9 cellular contexts compared by ENCODE assay signal in genomic region chr21:33109574-33110339, GRCh38. TPM values are rescaled to one million over a fixed set of nuclear protein-coding genes. Genes with fewer than 3 reads are reported as not detected.
DNase-seq lines count a peak whose midpoint lies in the region; ATAC-seq, FAIRE-seq and TF ChIP-seq lines count a peak whose summit lies in the region.
"Had no signal": no experiment of that assay in that cellular context is flagged by ENCODE, and none has a peak within 500 bp of the region (broad histone marks: within the 10 kb centered on the region; RNA-seq: fewer than 3 reads in every experiment).

No MANE protein-coding gene starts in this region.

- no peaks in the 10 kb centered on the region for H3K9me1 ChIP-seq in K562 (ENCODE audit: control insufficient read depth, insufficient read depth, low read length)

- H3K18ac ChIP-seq in trophoblast cell (ENCODE audit: low read length) = no peak overlapping the region

- no peaks in the 10 kb centered on the region for H3K79me1 ChIP-seq in trophoblast cell (ENCODE audit: low read length)

- no peak overlapping the region for H3K4me2 ChIP-seq in K562 (ENCODE audit: insufficient read depth, low read length)
- peak overlapping the region; percentile 59 for H3K4me2 ChIP-seq in trophoblast cell (ENCODE audit: low read length)

- no peak for TF ChIP-seq EP300 in K562 (IDR thresholded peaks at IDR 0.05; ENCODE audit: low read length)

- TF ChIP-seq POLR2A in K562 (conservative IDR thresholded peaks at IDR 0.05) (no peak), thyroid gland (IDR thresholded peaks at IDR 0.05) (no peak), uterus (IDR thresholded peaks at IDR 0.05) (no peak)

- intact Hi-C loops in K562 (cut with micrococcal nuclease) = no loop called here
- intact Hi-C loops in thyroid gland (cut with DNase I) = no loop called here
- intact Hi-C loops in uterus (cut with DNase I; ENCODE audit: low total_unique reads) = no loop called here

- peaks cover 0 to 7% of the 10 kb centered on the region in 2 experiments; a peak in 2 of 5 replicates for H3K4me1 ChIP-seq in K562 (replicated peaks in 1 of 2; ENCODE audit: control insufficient read depth in 2 of 2, insufficient read depth in 2 of 2, low read length in 2 of 2)
- peaks cover 0 to 4% of the 10 kb centered on the region in 2 experiments for H3K4me1 ChIP-seq in trophoblast cell (ENCODE audit: control insufficient read depth in 1 of 2, insufficient read depth in 2 of 2, low read length in 2 of 2)
- peaks cover 0 to 3% of the 10 kb centered on the region in 2 donors for H3K4me1 ChIP-seq in thyroid gland
- peaks cover 0 to 3% of the 10 kb centered on the region in 2 donors for H3K4me1 ChIP-seq in uterus

- H3K36me3 ChIP-seq in K562 (ENCODE audit: control insufficient read depth, insufficient read depth, low read length) = no peaks in the 10 kb centered on the region
- no peaks in the 10 kb centered on the region for H3K36me3 ChIP-seq in trophoblast cell (ENCODE audit: control insufficient read depth in 1 of 2, insufficient read depth in 2 of 2, low read length in 2 of 2)
- H3K36me3 ChIP-seq in thyroid gland = no peaks in the 10 kb centered on the region
- no peaks in the 10 kb centered on the region for H3K36me3 ChIP-seq in uterus

- no peak for TF ChIP-seq RAD21 in K562 (CRISPR knock-in tag; conservative IDR thresholded peaks at IDR 0.05 in 1 of 2, IDR thresholded peaks at IDR 0.05 in 1 of 2)

- H2AK5ac ChIP-seq in trophoblast cell (ENCODE audit: low read length) = no peak overlapping the region

- H3K27me3 ChIP-seq in K562 (ENCODE audit: control insufficient read depth in 2 of 2, insufficient read depth in 2 of 2, low read length in 2 of 2) = peaks cover 63 to 69% of the 10 kb centered on the region in 2 experiments
- peaks cover 6% of the 10 kb centered on the region for H3K27me3 ChIP-seq in trophoblast cell (ENCODE audit: insufficient read depth, low read length)
- peaks cover 18% of the 10 kb centered on the region for H3K27me3 ChIP-seq in thyroid gland
- peaks cover 4 to 32% of the 10 kb centered on the region in 2 donors for H3K27me3 ChIP-seq in uterus

- in situ Hi-C loops in K562 (cut with MboI) = no loop called here

- H4K12ac ChIP-seq in trophoblast cell (ENCODE audit: low read depth, low read length) = no peak overlapping the region

- H2BK5ac ChIP-seq in trophoblast cell (ENCODE audit: low read depth, low read length, poor library complexity) = no peak overlapping the region

- H3K27ac ChIP-seq in K562 (ENCODE audit: extremely low read depth, low read depth, low read length) (no peak overlapping the region), trophoblast cell (ENCODE audit: low read depth, low read length) (no peak overlapping the region), thyroid gland (no peak overlapping the region), uterus (no peak overlapping the region)

- H3K9ac ChIP-seq in K562 (ENCODE audit: insufficient read depth in 1 of 2, low read depth in 2 of 2, low read length in 2 of 2) (no peak overlapping the region), trophoblast cell (ENCODE audit: low read length) (no peak overlapping the region)

- POLR2A ChIA-PET in K562 (lab: Yijun Ruan, JAX) = interaction anchor here (0.7 kb wide), 1 partner anchor 56 kb away, joined by 3 read pairs; no protein-coding TSS in a partner anchor

- no peak overlapping the region for H2BK12ac ChIP-seq in trophoblast cell (ENCODE audit: low read length)

- no peak overlapping the region for H4K91ac ChIP-seq in trophoblast cell (ENCODE audit: low read depth, low read length)

- CTCF ChIA-PET in K562 (lab: Yijun Ruan, JAX; ENCODE audit: low intra/inter-chr PET ratio) = no interaction called here

- H3K23ac ChIP-seq in trophoblast cell (ENCODE audit: low read length) = no peak overlapping the region

- H2BK120ac ChIP-seq in trophoblast cell (ENCODE audit: insufficient read depth, low read length, poor library complexity) = no peak overlapping the region

- H4K20me1 ChIP-seq in K562 (replicated peaks; ENCODE audit: control insufficient read depth, insufficient read depth, low read length) = peaks cover 3% of the 10 kb centered on the region; the same call in 1 of the 2 replicates

- H3K14ac ChIP-seq in trophoblast cell (ENCODE audit: low read length) = no peak overlapping the region

- BruUV-seq in K562 (replicated peaks; lab: Mats Ljungman, UMichigan) = no TSS peak

- FAIRE-seq in K562 (lab: Jason Lieb, UNC) = no peak

- TF ChIP-seq CTCF in K562 (IDR thresholded peaks at IDR 0.05 in 2 of 3, conservative IDR thresholded peaks at IDR 0.05 in 1 of 3; ENCODE audit: insufficient read depth in 2 of 3, low read depth in 1 of 3, low read length in 3 of 3) (no peak), thyroid gland (IDR thresholded peaks at IDR 0.05) (no peak), uterus (IDR thresholded peaks at IDR 0.05) (no peak)

- no peak overlapping the region for H3K4ac ChIP-seq in trophoblast cell (ENCODE audit: low read depth, low read length)

- DNase-seq in GF-D8 (lab: John Stamatoyannopoulos, UW) (peak; percentile 80), NCI-H510A treated with DMSO at 0.1 percent for 48 hours (lab: John Stamatoyannopoulos, UW) (peak; percentile 79), K562 (ENCODE audit: extremely low read depth in 1 of 4, low spot score in 3 of 4) (peak in 1 of 4 experiments; percentile 22), trophoblast cell (no peak), thyroid gland (no peak), AG08395 (ENCODE audit: low spot score) (no peak), uterus (no peak)
- DNase-seq: left ventricle myocardium superior had no signal

- H2AFZ ChIP-seq in K562 (ENCODE audit: low read depth, low read length) (no peak overlapping the region), trophoblast cell (ENCODE audit: insufficient read depth, low read length, poor library complexity) (no peak overlapping the region)

- no peak overlapping the region for H4K8ac ChIP-seq in trophoblast cell (ENCODE audit: low read depth, low read length)

- H3K9me3 ChIP-seq in K562 (replicated peaks; ENCODE audit: control insufficient read depth, insufficient read depth, low read depth, low read length) (no peaks in the 10 kb centered on the region), trophoblast cell (ENCODE audit: insufficient read depth, low read depth, low read length) (peaks cover 3% of the 10 kb centered on the region), thyroid gland (no peaks in the 10 kb centered on the region), uterus (no peaks in the 10 kb centered on the region)

- no peaks in the 10 kb centered on the region for H3K79me2 ChIP-seq in K562 (ENCODE audit: control insufficient read depth, insufficient read depth, low read length)
- no peaks in the 10 kb centered on the region for H3K79me2 ChIP-seq in trophoblast cell (ENCODE audit: control insufficient read depth, insufficient read depth, low read length, poor library complexity)

- 7% methylated on average over 41 of the region's 45 CpGs for WGBS in K562 (ENCODE audit: insufficient coverage, low coverage, missing lambda C conversion rate)
- WGBS in trophoblast cell (ENCODE audit: extremely low coverage, insufficient coverage, insufficient read length) = no CpG with 5 or more reads among the region's 45 CpGs
- WGBS in thyroid gland, 2 donors = 19 to 23% methylated on average over 23 to 29 of the region's 45 CpGs

- H3K4me3 ChIP-seq in K562 (no peak overlapping the region), trophoblast cell (ENCODE audit: low read depth, low read length) (no peak overlapping the region), thyroid gland (replicated peaks in 1 of 3) (no peak overlapping the region), uterus (no peak overlapping the region)

- peak; percentile 63; the same call in 2 of the 3 replicates for ATAC-seq in K562
- no peak for ATAC-seq in HG02763 (IDR thresholded peaks at IDR 0.05; ENCODE audit: unreplicated experiment)
- ATAC-seq: left ventricle myocardium superior had no signal

TF ChIP-seq in K562, 482 proteins besides CTCF, POLR2A, EP300 and RAD21 (continues in another document):
- TF ChIP-seq CREB5 (CRISPR knock-in tag; IDR thresholded peaks at IDR 0.05) (no peak), ZNF584 (CRISPR knock-in tag; IDR thresholded peaks at IDR 0.05; ENCODE audit: low read depth) (no peak), NCOA4 (IDR thresholded peaks at IDR 0.05; ENCODE audit: partially characterized antibody) (no peak), SMARCE1 (IDR thresholded peaks at IDR 0.05) (no peak), ETV1 (tag; conservative IDR thresholded peaks at IDR 0.05; ENCODE audit: low read depth) (no peak), SIX5 (IDR thresholded peaks at IDR 0.05; ENCODE audit: borderline replicate concordance in 1 of 2, insufficient read depth in 1 of 2, low read depth in 1 of 2, low read length in 2 of 2) (no peak), SREBF1 (IDR thresholded peaks at IDR 0.05; ENCODE audit: borderline replicate concordance, low read depth, low read length) (no peak)

RNA-seq across cellular contexts. Expression of gene OLIG1, which starts 39.8 kb away (rescaled TPM):
- total RNA-seq in K562 (2011; cell fraction: chromatin; rRNA removed; ENCODE audit: low replicate concordance) = not detected in 2 replicates
- total RNA-seq in K562 (2011; cell fraction: nucleolus; rRNA removed) = not detected in 2 replicates
- total RNA-seq in K562 (2011; cell fraction: nucleoplasm; rRNA removed) = not detected in 2 replicates
- total RNA-seq in K562 (2014; rRNA removed) = not detected in 2 replicates
- not detected in 2 replicates for total RNA-seq in K562 (2014; rRNA removed; fragmentation: Illumina TruSeq; extraction: Trizol)
- total RNA-seq in K562 (2015; rRNA removed; fragmentation: Illumina TruSeq; extraction: Trizol) = not detected in 2 replicates
- total RNA-seq in K562 (2021) = not detected in 2 replicates
- polyA plus RNA-seq in K562 (2011; rRNA removed) = not detected in 2 replicates
- not detected in 2 replicates for polyA plus RNA-seq in K562 (2011; cell fraction: cytosol; rRNA removed)
- not detected in 2 replicates for polyA plus RNA-seq in K562 (2011; cell fraction: nucleus; rRNA removed)
- not detected in 2 replicates for polyA plus RNA-seq in K562 (2012)
- polyA plus RNA-seq in K562 (2014; fragmentation: Illumina TruSeq; extraction: Trizol) = not detected in 2 replicates
- polyA plus RNA-seq in K562 (2014; fragmentation: Nextera tagmentation; extraction: Ambion mirVana) = not detected
- not detected in 2 replicates for polyA plus RNA-seq in K562 (2014; rRNA removed)
- polyA minus RNA-seq in K562 (2011; rRNA and poly(A)+ RNA removed) = not detected in 2 replicates
- polyA minus RNA-seq in K562 (2011; cell fraction: cytosol; rRNA and poly(A)+ RNA removed) = not detected in 2 replicates
- polyA minus RNA-seq in K562 (2011; cell fraction: nucleus; rRNA and poly(A)+ RNA removed) = not detected in 2 replicates
- 1.2 and 1.8 TPM in 2 replicates for polyA plus RNA-seq in trophoblast cell (2013)
- total RNA-seq in thyroid gland = not detected
- not detected for total RNA-seq in uterus

Comparison
In these comparisons a context has a peak if more than half of its experiments do, and no peak if none do; other contexts are left out.
1. DNase-seq: peak in GF-D8 (single experiment) and NCI-H510A treated with DMSO at 0.1 percent for 48 hours (single experiment); none in trophoblast cell (0 of 2), thyroid gland (0 of 2), AG08395 (single experiment) and uterus (0 of 2).